Comparison of ENCODE assay signal across 25 cellular contexts in the genomic region with DNA sequence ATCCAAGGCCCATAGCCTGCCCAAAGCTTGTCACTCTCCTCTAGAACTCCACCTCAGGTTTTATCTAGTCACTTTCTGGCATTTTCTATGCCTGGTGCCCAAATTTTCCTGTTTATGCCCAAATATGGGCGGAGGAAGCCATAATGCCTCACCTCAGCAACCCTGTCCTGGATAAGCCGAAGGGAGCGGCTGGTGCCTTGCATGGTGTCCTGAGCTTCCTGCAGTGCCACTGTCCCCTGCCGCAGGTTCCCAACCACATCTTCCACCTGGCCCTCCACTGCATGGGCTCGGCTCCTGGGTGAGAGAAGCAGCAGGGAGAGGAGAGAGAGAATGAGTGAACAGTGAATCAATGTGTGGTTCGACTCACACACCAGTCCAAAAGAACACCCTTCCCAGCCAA. TPM values are rescaled to one million over a fixed set of nuclear protein-coding genes. Genes with fewer than 3 reads are reported as not detected.
"Had no signal": no experiment of that assay in that cellular context is flagged by ENCODE, and none has a peak within 500 bp of the region (broad histone marks: within the 10 kb centered on the region; RNA-seq: fewer than 3 reads in every experiment).

No MANE protein-coding gene starts in this region.

- FAIRE-seq: islet of Langerhans had no signal

- H3K27me3 ChIP-seq: body of pancreas, thyroid gland had no signal

- H3K36me3 ChIP-seq: thyroid gland had no signal

- H3K4me3 ChIP-seq: body of pancreas, lower lobe of right lung, thyroid gland had no signal

- H3K36me3 Mint-ChIP-seq: activated CD8-positive, alpha-beta memory T cell treated with anti-CD3 and anti-CD28 coated beads, Interleukin-2, amount 10 ng/mL, durations not matched to agents 7 days and 5 days had no signal

- H3K4me3 Mint-ChIP-seq: activated CD4-positive, alpha-beta T cell treated with anti-CD3 and anti-CD28 coated beads, Interleukin-2, amount 10 ng/mL, durations not matched to agents 7 days and 5 days; activated CD8-positive, alpha-beta memory T cell treated with anti-CD3 and anti-CD28 coated beads, Interleukin-2, amount 10 ng/mL, durations not matched to agents 7 days and 5 days; activated CD8-positive, alpha-beta T cell treated with anti-CD3 and anti-CD28 coated beads for 36 hours; activated naive CD8-positive, alpha-beta T cell treated with anti-CD3 and anti-CD28 coated beads, Interleukin-2, amount 50 U/mL, for 24 hours; activated T-helper 1 cell treated with anti-CD3 and anti-CD28 coated beads, Interleukin-12 subunit alpha, Interleukin-12 subunit beta, Interleukin-2, Interleukin-4 antibody, amounts not matched to agents 30 ng/mL and 10 ng/mL and 1 ng/mL, durations not matched to agents 14 hours and 24 hours and 36 hours; naive thymus-derived CD4-positive, alpha-beta T cell; neural crest cell; T-helper 17 cell had no signal

- H3K9me3 Mint-ChIP-seq: activated CD4-positive, alpha-beta T cell treated with anti-CD3 and anti-CD28 coated beads, Interleukin-2, amount 10 ng/mL, durations not matched to agents 7 days and 5 days; activated CD8-positive, alpha-beta T cell treated with anti-CD3 and anti-CD28 coated beads for 36 hours; activated naive CD8-positive, alpha-beta T cell treated with anti-CD3 and anti-CD28 coated beads, Interleukin-2, amount 50 U/mL, for 24 hours; activated T-helper 1 cell treated with anti-CD3 and anti-CD28 coated beads, Interleukin-12 subunit alpha, Interleukin-12 subunit beta, Interleukin-2, Interleukin-4 antibody, amounts not matched to agents 30 ng/mL and 10 ng/mL and 1 ng/mL, durations not matched to agents 14 hours and 24 hours and 36 hours; neural crest cell had no signal

- H3K27me3 Mint-ChIP-seq: activated CD4-positive, alpha-beta T cell treated with anti-CD3 and anti-CD28 coated beads, Interleukin-2, amount 10 ng/mL, durations not matched to agents 7 days and 5 days; activated CD8-positive, alpha-beta T cell treated with anti-CD3 and anti-CD28 coated beads for 36 hours; activated naive CD8-positive, alpha-beta T cell treated with anti-CD3 and anti-CD28 coated beads, Interleukin-2, amount 50 U/mL, for 24 hours had no signal

- H3K27ac Mint-ChIP-seq: activated CD4-positive, alpha-beta T cell treated with anti-CD3 and anti-CD28 coated beads, Interleukin-2, amount 10 ng/mL, durations not matched to agents 7 days and 5 days; activated CD8-positive, alpha-beta memory T cell treated with anti-CD3 and anti-CD28 coated beads, Interleukin-2, amount 10 ng/mL, durations not matched to agents 7 days and 5 days; activated CD8-positive, alpha-beta T cell treated with anti-CD3 and anti-CD28 coated beads for 36 hours; activated naive CD8-positive, alpha-beta T cell treated with anti-CD3 and anti-CD28 coated beads, Interleukin-2, amount 50 U/mL, for 24 hours; activated T-helper 1 cell treated with anti-CD3 and anti-CD28 coated beads, Interleukin-12 subunit alpha, Interleukin-12 subunit beta, Interleukin-2, Interleukin-4 antibody, amounts not matched to agents 30 ng/mL and 10 ng/mL and 1 ng/mL, durations not matched to agents 14 hours and 24 hours and 36 hours; naive thymus-derived CD4-positive, alpha-beta T cell; T-helper 17 cell had no signal

- H3K9me3 ChIP-seq: body of pancreas, lower lobe of right lung, thyroid gland had no signal

- DNase-seq: activated CD4-positive, alpha-beta T cell treated with anti-CD3 and anti-CD28 coated beads, Interleukin-2, amount 10 ng/mL, durations not matched to agents 7 days and 5 days; activated CD8-positive, alpha-beta memory T cell treated with anti-CD3 and anti-CD28 coated beads, Interleukin-2, amount 10 ng/mL, durations not matched to agents 7 days and 5 days; activated CD8-positive, alpha-beta T cell treated with anti-CD3 and anti-CD28 coated beads for 36 hours; activated gamma-delta T cell; activated naive CD4-positive, alpha-beta T cell treated with anti-CD3 and anti-CD28 coated beads, Interleukin-2, amount 50 U/mL, for 16 hours; activated naive CD8-positive, alpha-beta T cell treated with anti-CD3 and anti-CD28 coated beads, Interleukin-2, amount 50 U/mL, for 24 hours; body of pancreas; dermis blood vessel endothelial cell; effector memory CD4-positive, alpha-beta T cell; foreskin melanocyte; left colon; lower lobe of right lung; naive thymus-derived CD4-positive, alpha-beta T cell; stimulated activated CD4-positive, alpha-beta T cell treated with anti-CD3 and anti-CD28 coated beads, Interleukin-12 subunit alpha, Interleukin-12 subunit beta, amount 100 ng/mL, for 4 hours; stimulated activated CD4-positive, alpha-beta T cell treated with anti-CD3 and anti-CD28 coated beads, Interleukin-4, amount 100 ng/mL, for 4 hours; stimulated activated naive CD8-positive, alpha-beta T cell treated with anti-CD3 and anti-CD28 coated beads, Interleukin-15, Interleukin-2, amounts not matched to agents 100 U/mL and 50 U/mL, for 24 hours; SW 1271; T-helper 17 cell had no signal

- ATAC-seq: activated CD8-positive, alpha-beta memory T cell treated with anti-CD3 and anti-CD28 coated beads, Interleukin-2, amount 10 ng/mL, durations not matched to agents 7 days and 5 days; activated CD8-positive, alpha-beta T cell treated with anti-CD3 and anti-CD28 coated beads for 36 hours; activated naive CD8-positive, alpha-beta T cell treated with anti-CD3 and anti-CD28 coated beads, Interleukin-2, amount 50 U/mL, for 24 hours; body of pancreas; esophagus mucosa; left colon; lower lobe of right lung; stimulated activated naive CD8-positive, alpha-beta T cell treated with anti-CD3 and anti-CD28 coated beads, Interleukin-15, Interleukin-2, amounts not matched to agents 100 U/mL and 50 U/mL, for 24 hours; T-helper 17 cell had no signal

- H3K4me1 Mint-ChIP-seq: activated naive CD8-positive, alpha-beta T cell treated with anti-CD3 and anti-CD28 coated beads, Interleukin-2, amount 50 U/mL, for 24 hours; neural crest cell had no signal

- H3K27ac ChIP-seq: body of pancreas, lower lobe of right lung, thyroid gland had no signal

RNA-seq across cellular contexts. Expression of a gene that starts 34.2 kb away (rescaled TPM):
- total RNA-seq: activated CD4-positive, alpha-beta T cell treated with anti-CD3 and anti-CD28 coated beads, Interleukin-2, amount 10 ng/mL, durations not matched to agents 7 days and 5 days; activated CD8-positive, alpha-beta memory T cell treated with anti-CD3 and anti-CD28 coated beads, Interleukin-2, amount 10 ng/mL, durations not matched to agents 7 days and 5 days; activated CD8-positive, alpha-beta T cell treated with anti-CD3 and anti-CD28 coated beads for 36 hours; dermis blood vessel endothelial cell; esophagus mucosa; mesenteric fat pad; naive thymus-derived CD4-positive, alpha-beta T cell; omental fat pad; T-helper 17 cell; thyroid gland had no signal
- polyA plus RNA-seq: naive thymus-derived CD4-positive, alpha-beta T cell had no signal

RNA-seq across cellular contexts. Expression of a gene that starts 34.5 kb away (rescaled TPM):
- total RNA-seq: neural crest cell had no signal
